10 cellular contexts compared by ENCODE assay signal in genomic region chr15:63764124-63764827, GRCh38.
DNase-seq lines count a peak whose midpoint lies in the region; ATAC-seq and TF ChIP-seq lines count a peak whose summit lies in the region.
"Had no signal": no experiment of that assay in that cellular context is flagged by ENCODE, and none has a peak within 500 bp of the region (broad histone marks: within the 10 kb centered on the region; RNA-seq: fewer than 3 reads in every experiment).

No MANE protein-coding gene starts in this region.

- H3K27ac Mint-ChIP-seq in GM23338 = peak overlapping the region; percentile 98
- peak overlapping the region; percentile 67 to 76 for H3K27ac Mint-ChIP-seq in T-cell
- H3K27ac Mint-ChIP-seq in glutamatergic neuron (ENCODE audit: unreplicated experiment) = peak overlapping the region; percentile 33
- H3K27ac Mint-ChIP-seq: activated naive CD4-positive, alpha-beta T cell treated with anti-CD3 and anti-CD28 coated beads, Interleukin-2, amount 50 U/mL, for 72 hours had no signal

- intact Hi-C loops in psoas muscle (cut with DNase I) = no loop called here

- H4K20me1 ChIP-seq in GM23338 (replicated peaks; ENCODE audit: insufficient read depth) = no peaks in the 10 kb centered on the region

- no peaks in the 10 kb centered on the region for H3K36me3 Mint-ChIP-seq in GM23338 (ENCODE audit: low read depth)
- H3K36me3 Mint-ChIP-seq in T-cell = peaks cover 10% of the 10 kb centered on the region
- H3K36me3 Mint-ChIP-seq in glutamatergic neuron (ENCODE audit: unreplicated experiment) = no peaks in the 10 kb centered on the region

- H3K9me2 ChIP-seq in GM23338 (ENCODE audit: insufficient read depth) = no peaks in the 10 kb centered on the region

- H3K27me3 ChIP-seq in GM23338 (ENCODE audit: insufficient read depth) (no peaks in the 10 kb centered on the region), psoas muscle (ENCODE audit: insufficient read depth in 3 of 3, low read length in 2 of 3) (no peaks in the 10 kb centered on the region)
- H3K27me3 ChIP-seq: MG63 had no signal

- H3K9me3 Mint-ChIP-seq in GM23338 = no peaks in the 10 kb centered on the region
- no peaks in the 10 kb centered on the region for H3K9me3 Mint-ChIP-seq in T-cell
- H3K9me3 Mint-ChIP-seq in glutamatergic neuron (ENCODE audit: unreplicated experiment) = peaks cover 3% of the 10 kb centered on the region
- H3K9me3 Mint-ChIP-seq: activated naive CD4-positive, alpha-beta T cell treated with anti-CD3 and anti-CD28 coated beads, Interleukin-2, amount 50 U/mL, for 72 hours had no signal

- peaks cover 67% of the 10 kb centered on the region for H3K4me1 Mint-ChIP-seq in GM23338
- H3K4me1 Mint-ChIP-seq in T-cell = peaks cover 63 to 71% (median 66%) of the 10 kb centered on the region in 3 donors
- H3K4me1 Mint-ChIP-seq in glutamatergic neuron (ENCODE audit: low read depth, unreplicated experiment) = peaks cover 13% of the 10 kb centered on the region

- CTCF ChIA-PET in T-cell (lab: Charles Lee) = no interaction called here

- H3K27me3 Mint-ChIP-seq in GM23338 (ENCODE audit: insufficient read depth, low read depth, poor library complexity) = no peaks in the 10 kb centered on the region
- no peaks in the 10 kb centered on the region for H3K27me3 Mint-ChIP-seq in T-cell
- peaks cover 3% of the 10 kb centered on the region for H3K27me3 Mint-ChIP-seq in glutamatergic neuron (ENCODE audit: unreplicated experiment)

- H3K4me3 Mint-ChIP-seq in GM23338 (peak overlapping the region; percentile 10; the same call in 1 of the 3 replicates), T-cell (peak overlapping the region in 2 of 3 donors; percentile 3 to 33), glutamatergic neuron (ENCODE audit: unreplicated experiment) (no peak overlapping the region)

- WGBS in psoas muscle, 3 donors = 62 to 73% (median 66%) methylated on average over 7 of the region's 7 CpGs

- H3K4me3 ChIP-seq in GM23338 (peak overlapping the region; percentile 29; the same call in 1 of the 2 replicates), psoas muscle (no peak overlapping the region)
- H3K4me3 ChIP-seq: MG63 had no signal

- peak overlapping the region; percentile 91 for H3K27ac ChIP-seq in GM23338 (ENCODE audit: low read depth)
- H3K27ac ChIP-seq in psoas muscle = peak overlapping the region; percentile 53

- H3K9me3 ChIP-seq in psoas muscle = no peaks in the 10 kb centered on the region
- H3K9me3 ChIP-seq: MG63 had no signal

- peaks cover 42% of the 10 kb centered on the region for H3K79me2 ChIP-seq in GM23338 (replicated peaks; ENCODE audit: insufficient read depth)

- H3K4me1 ChIP-seq in GM23338 (ENCODE audit: insufficient read depth) (peaks cover 59% of the 10 kb centered on the region), psoas muscle (peaks cover 41% of the 10 kb centered on the region)

- peak overlapping the region; percentile 40 for H3K4me2 ChIP-seq in GM23338

- H3K36me3 ChIP-seq in GM23338 (ENCODE audit: insufficient read depth) = no peaks in the 10 kb centered on the region
- peaks cover 0 to 6% of the 10 kb centered on the region in 2 donors for H3K36me3 ChIP-seq in psoas muscle (ENCODE audit: insufficient read depth in 1 of 2, low read depth in 1 of 2)
- H3K36me3 ChIP-seq: MG63 had no signal

- TF ChIP-seq CTCF in GM23338 (conservative IDR thresholded peaks at IDR 0.05; ENCODE audit: low read depth in 2 of 2) = no peak
- no peak for TF ChIP-seq CTCF in glutamatergic neuron (IDR thresholded peaks at IDR 0.05; ENCODE audit: partially characterized antibody, unreplicated experiment)
- no peak for TF ChIP-seq CTCF in psoas muscle (IDR thresholded peaks at IDR 0.05)

- H3F3A ChIP-seq in GM23338 (replicated peaks; ENCODE audit: low read depth) = no peaks in the 10 kb centered on the region

- peak; percentile 27 for DNase-seq in GM23338 (ENCODE audit: low spot score)
- no peak for DNase-seq in T-cell
- no peak for DNase-seq in glutamatergic neuron
- DNase-seq in psoas muscle = no peak
- no peak for DNase-seq in NCI-H2171 treated with DMSO at 0.1 percent for 48 hours (lab: John Stamatoyannopoulos, UW)
- no peak for DNase-seq in NCI-H1105 treated with DMSO at 0.1 percent for 48 hours (lab: John Stamatoyannopoulos, UW)
- DNase-seq: MG63, NCI-H226 had no signal

- ATAC-seq in GM23338 (peak; percentile 8; the same call in 1 of the 3 replicates), T-cell (replicated peaks in 1 of 4) (peak in 1 of 4 experiments; percentile 22), psoas muscle (peak in 2 of 4 donors; percentile 12 to 33), HG03097 (IDR thresholded peaks at IDR 0.05; ENCODE audit: low FRiP score, unreplicated experiment) (no peak)

- no peak overlapping the region for H2AFZ ChIP-seq in GM23338

- POLR2A ChIA-PET in T-cell (lab: Charles Lee) = no interaction called here

TF ChIP-seq in GM23338, 12 proteins besides CTCF, POLR2A, EP300 and RAD21 (continues in another document):
- no peak for TF ChIP-seq EZH2 (IDR thresholded peaks at IDR 0.05; ENCODE audit: low read depth, unreplicated experiment)
- no peak for TF ChIP-seq ZNF114 (CRISPR knock-in tag; IDR thresholded peaks at IDR 0.05)
- TF ChIP-seq ZNF331 (CRISPR knock-in tag; IDR thresholded peaks at IDR 0.05; ENCODE audit: low read depth) = no peak
- no peak for TF ChIP-seq CREB1 (CRISPR knock-in tag; IDR thresholded peaks at IDR 0.05; ENCODE audit: low read depth)
- no peak for TF ChIP-seq ETS1 (IDR thresholded peaks at IDR 0.05)
- no peak for TF ChIP-seq NANOG (IDR thresholded peaks at IDR 0.05; ENCODE audit: borderline replicate concordance)
- TF ChIP-seq, protein P1, sequence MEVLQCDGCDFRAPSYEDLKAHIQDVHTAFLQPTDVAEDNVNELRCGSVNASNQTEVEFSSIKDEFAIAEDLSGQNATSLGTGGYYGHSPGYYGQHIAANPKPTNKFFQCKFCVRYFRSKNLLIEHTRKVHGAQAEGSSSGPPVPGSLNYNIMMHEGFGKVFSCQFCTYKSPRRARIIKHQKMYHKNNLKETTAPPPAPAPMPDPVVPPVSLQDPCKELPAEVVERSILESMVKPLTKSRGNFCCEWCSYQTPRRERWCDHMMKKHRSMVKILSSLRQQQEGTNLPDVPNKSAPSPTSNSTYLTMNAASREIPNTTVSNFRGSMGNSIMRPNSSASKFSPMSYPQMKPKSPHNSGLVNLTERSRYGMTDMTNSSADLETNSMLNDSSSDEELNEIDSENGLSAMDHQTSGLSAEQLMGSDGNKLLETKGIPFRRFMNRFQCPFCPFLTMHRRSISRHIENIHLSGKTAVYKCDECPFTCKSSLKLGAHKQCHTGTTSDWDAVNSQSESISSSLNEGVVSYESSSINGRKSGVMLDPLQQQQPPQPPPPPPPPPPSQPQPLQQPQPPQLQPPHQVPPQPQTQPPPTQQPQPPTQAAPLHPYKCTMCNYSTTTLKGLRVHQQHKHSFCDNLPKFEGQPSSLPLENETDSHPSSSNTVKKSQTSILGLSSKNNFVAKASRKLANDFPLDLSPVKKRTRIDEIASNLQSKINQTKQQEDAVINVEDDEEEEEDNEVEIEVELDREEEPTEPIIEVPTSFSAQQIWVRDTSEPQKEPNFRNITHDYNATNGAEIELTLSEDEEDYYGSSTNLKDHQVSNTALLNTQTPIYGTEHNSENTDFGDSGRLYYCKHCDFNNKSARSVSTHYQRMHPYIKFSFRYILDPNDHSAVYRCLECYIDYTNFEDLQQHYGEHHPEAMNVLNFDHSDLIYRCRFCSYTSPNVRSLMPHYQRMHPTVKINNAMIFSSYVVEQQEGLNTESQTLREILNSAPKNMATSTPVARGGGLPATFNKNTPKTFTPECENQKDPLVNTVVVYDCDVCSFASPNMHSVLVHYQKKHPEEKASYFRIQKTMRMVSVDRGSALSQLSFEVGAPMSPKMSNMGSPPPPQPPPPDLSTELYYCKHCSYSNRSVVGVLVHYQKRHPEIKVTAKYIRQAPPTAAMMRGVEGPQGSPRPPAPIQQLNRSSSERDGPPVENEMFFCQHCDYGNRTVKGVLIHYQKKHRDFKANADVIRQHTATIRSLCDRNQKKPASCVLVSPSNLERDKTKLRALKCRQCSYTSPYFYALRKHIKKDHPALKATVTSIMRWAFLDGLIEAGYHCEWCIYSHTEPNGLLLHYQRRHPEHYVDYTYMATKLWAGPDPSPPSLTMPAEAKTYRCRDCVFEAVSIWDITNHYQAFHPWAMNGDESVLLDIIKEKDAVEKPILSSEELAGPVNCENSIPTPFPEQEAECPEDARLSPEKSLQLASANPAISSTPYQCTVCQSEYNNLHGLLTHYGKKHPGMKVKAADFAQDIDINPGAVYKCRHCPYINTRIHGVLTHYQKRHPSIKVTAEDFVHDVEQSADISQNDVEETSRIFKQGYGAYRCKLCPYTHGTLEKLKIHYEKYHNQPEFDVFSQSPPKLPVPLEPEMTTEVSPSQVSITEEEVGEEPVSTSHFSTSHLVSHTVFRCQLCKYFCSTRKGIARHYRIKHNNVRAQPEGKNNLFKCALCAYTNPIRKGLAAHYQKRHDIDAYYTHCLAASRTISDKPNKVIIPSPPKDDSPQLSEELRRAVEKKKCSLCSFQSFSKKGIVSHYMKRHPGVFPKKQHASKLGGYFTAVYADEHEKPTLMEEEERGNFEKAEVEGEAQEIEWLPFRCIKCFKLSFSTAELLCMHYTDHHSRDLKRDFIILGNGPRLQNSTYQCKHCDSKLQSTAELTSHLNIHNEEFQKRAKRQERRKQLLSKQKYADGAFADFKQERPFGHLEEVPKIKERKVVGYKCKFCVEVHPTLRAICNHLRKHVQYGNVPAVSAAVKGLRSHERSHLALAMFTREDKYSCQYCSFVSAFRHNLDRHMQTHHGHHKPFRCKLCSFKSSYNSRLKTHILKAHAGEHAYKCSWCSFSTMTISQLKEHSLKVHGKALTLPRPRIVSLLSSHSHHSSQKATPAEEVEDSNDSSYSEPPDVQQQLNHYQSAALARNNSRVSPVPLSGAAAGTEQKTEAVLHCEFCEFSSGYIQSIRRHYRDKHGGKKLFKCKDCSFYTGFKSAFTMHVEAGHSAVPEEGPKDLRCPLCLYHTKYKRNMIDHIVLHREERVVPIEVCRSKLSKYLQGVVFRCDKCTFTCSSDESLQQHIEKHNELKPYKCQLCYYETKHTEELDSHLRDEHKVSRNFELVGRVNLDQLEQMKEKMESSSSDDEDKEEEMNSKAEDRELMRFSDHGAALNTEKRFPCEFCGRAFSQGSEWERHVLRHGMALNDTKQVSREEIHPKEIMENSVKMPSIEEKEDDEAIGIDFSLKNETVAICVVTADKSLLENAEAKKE (CRISPR knock-in tag; IDR thresholded peaks at IDR 0.05) = no peak
- TF ChIP-seq EZH2phosphoT487 (IDR thresholded peaks at IDR 0.05; ENCODE audit: unreplicated experiment) = no peak

Comparison
In these comparisons a context has a peak if more than half of its experiments do, and no peak if none do; other contexts are left out.
1. H3K27ac Mint-ChIP-seq: peak in every context shown above with its lines; median percentile 98 in GM23338; 72 in T-cell; 33 in glutamatergic neuron.